Comparison of ENCODE assay signal across 24 cellular contexts in the genomic region with DNA sequence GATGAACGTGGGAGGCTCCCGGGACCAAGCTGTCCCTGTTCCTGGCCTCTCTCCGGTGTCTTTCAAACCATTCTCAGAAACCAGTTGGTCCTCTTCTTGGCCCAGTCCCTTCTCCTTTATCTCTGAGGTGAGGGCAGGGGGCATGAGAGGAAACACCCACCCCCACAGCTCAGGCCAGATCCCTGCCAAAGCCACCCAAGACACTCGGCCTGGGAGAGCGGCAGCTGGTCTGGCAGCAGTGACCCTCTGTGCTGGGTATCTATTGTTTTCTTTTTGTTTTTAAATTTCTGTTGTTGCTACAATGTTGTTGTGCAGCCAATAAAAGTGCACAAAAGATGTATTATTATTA. TPM values are rescaled to one million over a fixed set of nuclear protein-coding genes. Genes with fewer than 3 reads are reported as not detected.
A peak's percentile ranks its signal among the peaks of the same experiment; 100 is the strongest.
DNase-seq lines count a peak whose midpoint lies in the region; ATAC-seq, FAIRE-seq and TF ChIP-seq lines count a peak whose summit lies in the region.
"Had no signal": no experiment of that assay in that cellular context is flagged by ENCODE, and none has a peak within 500 bp of the region (broad histone marks: within the 10 kb centered on the region; RNA-seq: fewer than 3 reads in every experiment).

No MANE protein-coding gene starts in this region.

- 35 to 50% (median 41%) methylated on average over 5 of the region's 5 CpGs for WGBS in psoas muscle, 3 donors

- H3K4me1 ChIP-seq in right atrium auricular region (peaks cover 0 to 82% of the 10 kb centered on the region in 2 donors), psoas muscle (peaks cover 58% of the 10 kb centered on the region), foreskin keratinocyte (peaks cover 10% of the 10 kb centered on the region)
- H3K4me1 ChIP-seq: upper lobe of right lung had no signal

- FAIRE-seq in GM12892 (lab: Jason Lieb, UNC), result no peak
- FAIRE-seq: HepG2 had no signal

- TF ChIP-seq POLR2A in GM12892 (IDR thresholded peaks at IDR 0.05; ENCODE audit: low read depth, low read length), result no peak

- H3K4me3 ChIP-seq in right atrium auricular region (no peak overlapping the region), coronary artery (no peak overlapping the region), psoas muscle (no peak overlapping the region)
- H3K4me3 ChIP-seq: BLaER1, HAP-1, SJSA1, upper lobe of right lung had no signal

- H3K9me3 ChIP-seq in right atrium auricular region, result no peaks in the 10 kb centered on the region
- H3K9me3 ChIP-seq in psoas muscle, result no peaks in the 10 kb centered on the region
- H3K9me3 ChIP-seq: BLaER1, HAP-1, SJSA1, upper lobe of right lung had no signal

- H3K27ac ChIP-seq in right atrium auricular region, result peak overlapping the region; percentile 81 to 93
- H3K27ac ChIP-seq in coronary artery, result no peak overlapping the region
- peak overlapping the region; percentile 67 for H3K27ac ChIP-seq in psoas muscle
- no peak overlapping the region for H3K27ac ChIP-seq in foreskin keratinocyte
- H3K27ac ChIP-seq: HL-60, SJSA1, upper lobe of right lung had no signal

- H3K36me3 ChIP-seq in right atrium auricular region, result no peaks in the 10 kb centered on the region
- no peaks in the 10 kb centered on the region for H3K36me3 ChIP-seq in psoas muscle (ENCODE audit: insufficient read depth in 1 of 2, low read depth in 1 of 2)
- H3K36me3 ChIP-seq: BLaER1, HAP-1, SJSA1, upper lobe of right lung had no signal

- DNase-seq in right atrium auricular region (ENCODE audit: low spot score) (no peak), Right ventricle myocardium inferior (ENCODE audit: missing footprints) (no peak), coronary artery (ENCODE audit: low spot score) (peak; percentile 52), psoas muscle (no peak), iPS-NIHi11 (ENCODE audit: low spot score) (no peak), foreskin keratinocyte (no peak), GM12892 (ENCODE audit: insufficient read length) (no peak)
- DNase-seq: activated CD4-positive, alpha-beta T cell treated with anti-CD3 and anti-CD28 coated beads, Interleukin-2, amount 10 ng/mL, durations not matched to agents 24 days and 14 days; activated gamma-delta T cell; glutamatergic neuron; NCI-H1092 treated with DMSO at 0.1 percent for 48 hours; NCI-H2029; NCI-H345; nephron progenitor cell; stimulated activated CD4-positive, alpha-beta T cell treated with anti-CD3 and anti-CD28 coated beads, Interleukin-4, amount 100 ng/mL, for 4 hours; stimulated activated naive CD8-positive, alpha-beta T cell treated with anti-CD3 and anti-CD28 coated beads, Interleukin-15, amount 100 ng/mL, for 72 hours; upper lobe of right lung had no signal

- intact Hi-C loops in Right ventricle myocardium inferior (cut with DNase I), result no loop called here
- intact Hi-C loops in psoas muscle (cut with DNase I), result no loop called here

- ATAC-seq in Right ventricle myocardium inferior (no peak), psoas muscle (no peak), GM21515 (IDR thresholded peaks at IDR 0.05; ENCODE audit: unreplicated experiment) (no peak), foreskin keratinocyte (no peak)
- ATAC-seq: HepG2; stimulated activated naive CD8-positive, alpha-beta T cell treated with anti-CD3 and anti-CD28 coated beads, Interleukin-15, amount 100 ng/mL, for 72 hours; upper lobe of right lung had no signal

- TF ChIP-seq CTCF in right atrium auricular region (IDR thresholded peaks at IDR 0.05), result no peak
- no peak for TF ChIP-seq CTCF in coronary artery (IDR thresholded peaks at IDR 0.05)
- no peak for TF ChIP-seq CTCF in psoas muscle (IDR thresholded peaks at IDR 0.05)
- TF ChIP-seq CTCF in foreskin keratinocyte (conservative IDR thresholded peaks at IDR 0.05), result no peak

- H3K27me3 ChIP-seq in right atrium auricular region (no peaks in the 10 kb centered on the region), psoas muscle (ENCODE audit: insufficient read depth in 3 of 3, low read length in 2 of 3) (no peaks in the 10 kb centered on the region), foreskin keratinocyte (peaks cover 18% of the 10 kb centered on the region)
- H3K27me3 ChIP-seq: BLaER1, SJSA1, upper lobe of right lung had no signal

RNA-seq across cellular contexts. Expression of a gene that starts 27.3 kb away (rescaled TPM):
- total RNA-seq in right atrium auricular region (not detected), Right ventricle myocardium inferior (0.14 TPM), psoas muscle (under 1 TPM in 1 of 4 donors, not detected in 3; 0.12 TPM), foreskin keratinocyte (not detected in 2 replicates)
- polyA plus RNA-seq in psoas muscle (under 1 TPM; 0.43 to 0.64 (median 0.59) TPM), foreskin keratinocyte (0.02 TPM in 2 replicates)
- polyA plus RNA-seq in GM12892 (2012; ENCODE audit: missing spikeins), result 0.32 TPM
- total RNA-seq: activated CD4-positive, alpha-beta T cell treated with anti-CD3 and anti-CD28 coated beads, Interleukin-2, amount 10 ng/mL, durations not matched to agents 24 days and 14 days; pulmonary artery endothelial cell; SJSA1; upper lobe of right lung had no signal

RNA-seq across cellular contexts. Expression of a gene that starts 57.3 kb away (rescaled TPM):
- total RNA-seq in right atrium auricular region (10 to 100 TPM; 70.0 to 78.0 TPM), Right ventricle myocardium inferior (125 TPM), psoas muscle (100 to 1,000 TPM in 3 of 4 donors, 10 to 100 TPM in 1; 78.5 to 263 (median 184) TPM), foreskin keratinocyte (8.8 and 10.6 TPM in 2 replicates)
- polyA plus RNA-seq in psoas muscle (100 to 1,000 TPM; 154 to 276 (median 188) TPM), foreskin keratinocyte (5.1 and 7.5 TPM in 2 replicates)
- 5.5 TPM for polyA plus RNA-seq in GM12892 (2012; ENCODE audit: missing spikeins)
- total RNA-seq: HepG2 had no signal
- polyA plus RNA-seq: HepG2 had no signal

RNA-seq across cellular contexts. Expression of a gene that starts 57.9 kb away (rescaled TPM):
- total RNA-seq in right atrium auricular region (100 to 1,000 TPM; 188 to 352 TPM), Right ventricle myocardium inferior (425 TPM), psoas muscle (100 to 1,000 TPM; 203 to 309 (median 251) TPM), foreskin keratinocyte (73.3 and 80.4 TPM in 2 replicates)
- polyA plus RNA-seq in psoas muscle (100 to 1,000 TPM; 154 to 228 (median 179) TPM), foreskin keratinocyte (34.6 and 48.0 TPM in 2 replicates)
- polyA plus RNA-seq in GM12892 (2012; ENCODE audit: missing spikeins), result 80.2 TPM

Comparison
In these comparisons a context has a peak if more than half of its experiments do, and no peak if none do; other contexts are left out.
1. H3K27ac ChIP-seq: peak in right atrium auricular region (2 of 2) and psoas muscle (single experiment); none in coronary artery (0 of 2) and foreskin keratinocyte (single experiment).